In the genomic region with DNA sequence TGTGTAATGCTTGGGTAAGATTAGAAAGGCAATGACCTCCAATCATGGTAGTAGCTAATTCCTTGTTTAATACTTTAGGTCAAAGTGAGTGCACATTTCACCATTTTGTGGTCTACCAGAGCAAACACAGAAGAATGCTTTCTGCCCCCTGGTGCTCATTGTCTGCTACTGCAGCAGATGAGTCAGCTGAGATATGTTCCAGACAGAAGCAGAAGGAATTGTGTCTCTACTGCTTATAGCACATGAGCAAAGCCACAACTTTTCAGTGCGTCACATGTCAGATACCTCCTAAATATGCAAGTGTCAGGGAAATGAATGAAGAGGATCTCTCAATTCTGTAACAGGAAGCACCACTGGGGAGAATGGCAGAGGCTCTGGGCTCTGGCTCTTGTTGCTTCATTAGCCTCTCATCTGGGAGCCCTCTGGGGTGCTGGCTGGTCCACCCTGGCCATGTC, we compare ENCODE assay signal across 8 cellular contexts.
A peak's percentile ranks its signal among the peaks of the same experiment; 100 is the strongest.
DNase-seq lines count a peak whose midpoint lies in the region; ATAC-seq, FAIRE-seq and TF ChIP-seq lines count a peak whose summit lies in the region.

No MANE protein-coding gene starts in this region.

- H3K4me3 ChIP-seq in astrocyte (ENCODE audit: insufficient read depth, low read depth, low read length) (no peak overlapping the region), skeletal muscle cell (ENCODE audit: low read depth, low read length) (no peak overlapping the region)

- H3K27ac ChIP-seq in astrocyte (ENCODE audit: low read depth, low read length), result no peak overlapping the region

- no peak overlapping the region for H3K4me3 Mint-ChIP-seq in T-helper 2 cell treated with Interferon-gamma antibody and Interleukin-4, amounts not matched to agents 5 μg/mL and 100 μg/mL, for 36 hours
- H3K4me3 Mint-ChIP-seq in astrocyte (ENCODE audit: unreplicated experiment), result no peak overlapping the region

- no peaks in the 10 kb centered on the region for H3K36me3 Mint-ChIP-seq in T-helper 2 cell treated with Interferon-gamma antibody and Interleukin-4, amounts not matched to agents 5 μg/mL and 100 μg/mL, for 36 hours (ENCODE audit: low read depth)
- H3K36me3 Mint-ChIP-seq in astrocyte (ENCODE audit: low read depth, unreplicated experiment), result no peaks in the 10 kb centered on the region

- peaks cover 28% of the 10 kb centered on the region for H3K4me1 Mint-ChIP-seq in T-helper 2 cell treated with Interferon-gamma antibody and Interleukin-4, amounts not matched to agents 5 μg/mL and 100 μg/mL, for 36 hours (ENCODE audit: low read depth)
- peaks cover 30% of the 10 kb centered on the region for H3K4me1 Mint-ChIP-seq in astrocyte (ENCODE audit: low read depth, unreplicated experiment)

- peak; percentile 31 for DNase-seq in NCI-H1105 (lab: John Stamatoyannopoulos, UW)
- DNase-seq in T-helper 2 cell treated with Interferon-gamma antibody and Interleukin-4, amounts not matched to agents 5 μg/mL and 100 μg/mL, for 36 hours (ENCODE audit: low spot score), result peak; percentile 69
- peak; percentile 84 for DNase-seq in astrocyte (ENCODE audit: low read depth)
- DNase-seq in hepatic stellate cell (ENCODE audit: low spot score), result peak; percentile 61
- peak; percentile 91 for DNase-seq in skeletal muscle cell (ENCODE audit: low read depth)

- no peaks in the 10 kb centered on the region for H3K27me3 Mint-ChIP-seq in T-helper 2 cell treated with Interferon-gamma antibody and Interleukin-4, amounts not matched to agents 5 μg/mL and 100 μg/mL, for 36 hours (ENCODE audit: low read depth)
- no peaks in the 10 kb centered on the region for H3K27me3 Mint-ChIP-seq in astrocyte (ENCODE audit: low read depth, unreplicated experiment)

- TF ChIP-seq CTCF in GM12801 (IDR thresholded peaks at IDR 0.05; ENCODE audit: extremely low read depth, insufficient read length) (peak; percentile 74), astrocyte (IDR thresholded peaks at IDR 0.05; ENCODE audit: insufficient read depth, low read depth, low read length) (peak; percentile 99)

- H3K4me1 ChIP-seq in astrocyte (ENCODE audit: insufficient read depth, low read length), result no peaks in the 10 kb centered on the region

- H3K27me3 ChIP-seq in astrocyte (ENCODE audit: insufficient read depth, low read length), result no peaks in the 10 kb centered on the region

- no peak overlapping the region for H3K4me2 ChIP-seq in astrocyte (ENCODE audit: low read length)

- H3K9me3 Mint-ChIP-seq in T-helper 2 cell treated with Interferon-gamma antibody and Interleukin-4, amounts not matched to agents 5 μg/mL and 100 μg/mL, for 36 hours, result no peaks in the 10 kb centered on the region
- no peaks in the 10 kb centered on the region for H3K9me3 Mint-ChIP-seq in astrocyte (ENCODE audit: unreplicated experiment)

- no peak overlapping the region for H3K27ac Mint-ChIP-seq in T-helper 2 cell treated with Interferon-gamma antibody and Interleukin-4, amounts not matched to agents 5 μg/mL and 100 μg/mL, for 36 hours
- H3K27ac Mint-ChIP-seq in astrocyte (ENCODE audit: unreplicated experiment), result peak overlapping the region; percentile 36

- H3K36me3 ChIP-seq in astrocyte (ENCODE audit: insufficient read depth, low read length), result no peaks in the 10 kb centered on the region

- no peaks in the 10 kb centered on the region for H4K20me1 ChIP-seq in astrocyte (ENCODE audit: insufficient read depth, low read length)

- ATAC-seq in HG02571 (IDR thresholded peaks at IDR 0.05; ENCODE audit: unreplicated experiment) (peak; percentile 72), GM19328 (IDR thresholded peaks at IDR 0.05; ENCODE audit: unreplicated experiment) (no peak)

- no peaks in the 10 kb centered on the region for H3K9me3 ChIP-seq in astrocyte (ENCODE audit: insufficient read depth, low read depth, low read length)

- FAIRE-seq in astrocyte (lab: Jason Lieb, UNC), result peak; percentile 87

- no peak overlapping the region for H3K9ac ChIP-seq in astrocyte (ENCODE audit: low read length)

- H2AFZ ChIP-seq in astrocyte (ENCODE audit: low read depth, low read length), result no peak overlapping the region

- H3K79me2 ChIP-seq in astrocyte (ENCODE audit: insufficient read depth, low read length), result no peaks in the 10 kb centered on the region

Comparison
In these comparisons a context has a peak if more than half of its experiments do, and no peak if none do; other contexts are left out.
1. DNase-seq: peak in every context shown above with its lines; median percentile 91 in skeletal muscle cell; 84 in astrocyte; 69 in T-helper 2 cell treated with Interferon-gamma antibody and Interleukin-4, amounts not matched to agents 5 μg/mL and 100 μg/mL, for 36 hours; 61 in hepatic stellate cell; 31 in NCI-H1105.